ENCODE assay signal across 21 cellular contexts in genomic region chr5:19777363-19777762, GRCh38.
"Had no signal": no experiment of that assay in that cellular context is flagged by ENCODE, and none has a peak within 500 bp of the region (broad histone marks: within the 10 kb centered on the region; RNA-seq: fewer than 3 reads in every experiment).

No MANE protein-coding gene starts in this region.

- H3K27me3 Mint-ChIP-seq: naive thymus-derived CD4-positive, alpha-beta T cell; stimulated activated memory B cell treated with anti-CD40 and anti-IgM and Interleukin-4, amounts not matched to agents 10 μg/mL and 1 μg/mL and 100 μg/mL, for 72 hours; stimulated activated naive CD8-positive, alpha-beta T cell treated with anti-CD3 and anti-CD28 coated beads, Interleukin-15, Interleukin-2, amounts not matched to agents 100 ng/mL and 50 ng/mL, for 24 hours had no signal

- DNase-seq: effector memory CD4-positive, alpha-beta T cell; heart left ventricle; hippocampal formation; islet precursor cell; left cardiac atrium; left ventricle myocardium inferior; lower lobe of right lung; mesenchymal stem cell; naive thymus-derived CD4-positive, alpha-beta T cell; posterior cingulate gyrus; spleen; stimulated activated CD4-positive, alpha-beta T cell treated with anti-CD3 and anti-CD28 coated beads, Interleukin-15, amount 100 ng/mL, for 24 hours; stimulated activated CD4-positive, alpha-beta T cell treated with anti-CD3 and anti-CD28 coated beads, Interleukin-1b, Interleukin-23, amount 100 ng/mL, for 48 hours; stimulated activated CD4-positive, alpha-beta T cell treated with anti-CD3 and anti-CD28 coated beads, Interleukin-4, amount 100 ng/mL, for 24 hours; tibial artery; upper lobe of left lung; uterus had no signal

- H3K4me3 ChIP-seq: heart left ventricle, left ventricle myocardium inferior, lower lobe of right lung, spleen, tibial artery, upper lobe of left lung, uterus had no signal

- H3K4me1 ChIP-seq: heart left ventricle, left ventricle myocardium inferior, lower lobe of right lung, spleen, tibial artery, upper lobe of left lung, uterus had no signal

- H3K4me1 Mint-ChIP-seq: naive thymus-derived CD4-positive, alpha-beta T cell; stimulated activated memory B cell treated with anti-CD40 and anti-IgM and Interleukin-4, amounts not matched to agents 10 μg/mL and 1 μg/mL and 100 μg/mL, for 72 hours had no signal

- H3K4me3 Mint-ChIP-seq: naive thymus-derived CD4-positive, alpha-beta T cell; stimulated activated memory B cell treated with anti-CD40 and anti-IgM and Interleukin-4, amounts not matched to agents 10 μg/mL and 1 μg/mL and 100 μg/mL, for 72 hours; stimulated activated naive CD8-positive, alpha-beta T cell treated with anti-CD3 and anti-CD28 coated beads, Interleukin-15, Interleukin-2, amounts not matched to agents 100 ng/mL and 50 ng/mL, for 24 hours had no signal

- H3K9me3 ChIP-seq: left ventricle myocardium inferior, lower lobe of right lung, spleen, tibial artery, upper lobe of left lung, uterus had no signal

- H3K27ac Mint-ChIP-seq: naive thymus-derived CD4-positive, alpha-beta T cell; stimulated activated memory B cell treated with anti-CD40 and anti-IgM and Interleukin-4, amounts not matched to agents 10 μg/mL and 1 μg/mL and 100 μg/mL, for 72 hours; stimulated activated naive CD8-positive, alpha-beta T cell treated with anti-CD3 and anti-CD28 coated beads, Interleukin-15, Interleukin-2, amounts not matched to agents 100 ng/mL and 50 ng/mL, for 24 hours had no signal

- H3K27ac ChIP-seq: heart left ventricle, left ventricle myocardium inferior, lower lobe of right lung, spleen, tibial artery, upper lobe of left lung, uterus had no signal

- H3K27me3 ChIP-seq: heart left ventricle, spleen, tibial artery, upper lobe of left lung, uterus had no signal

- H3K36me3 Mint-ChIP-seq: naive thymus-derived CD4-positive, alpha-beta T cell; stimulated activated memory B cell treated with anti-CD40 and anti-IgM and Interleukin-4, amounts not matched to agents 10 μg/mL and 1 μg/mL and 100 μg/mL, for 72 hours had no signal

- ATAC-seq: esophagus mucosa; heart left ventricle; left cardiac atrium; lower lobe of right lung; naive thymus-derived CD4-positive, alpha-beta T cell; sciatic nerve; stimulated activated memory B cell treated with anti-CD40 and anti-IgM and Interleukin-4, amounts not matched to agents 10 μg/mL and 1 μg/mL and 100 μg/mL, for 72 hours had no signal

- H3K36me3 ChIP-seq: heart left ventricle, left ventricle myocardium inferior, lower lobe of right lung, spleen, tibial artery, upper lobe of left lung, uterus had no signal
